1 cellular context compared by ENCODE assay signal in genomic region chr10:17510242-17510908, GRCh38.
TF ChIP-seq lines count a peak whose summit lies in the region.

No MANE protein-coding gene starts in this region.

TF ChIP-seq in GM12878, 131 proteins besides CTCF, POLR2A, EP300 and RAD21 (continued from another document and continues in another):
- TF ChIP-seq ZNF687 (IDR thresholded peaks at IDR 0.05) (peak; percentile 17; the same call in 1 of the 2 replicates), IKZF1 (conservative IDR thresholded peaks at IDR 0.05) (peak; percentile 54), ZBTB33 (IDR thresholded peaks at IDR 0.05) (no peak), BMI1 (IDR thresholded peaks at IDR 0.05; ENCODE audit: borderline replicate concordance) (0 out of 2 replicates have a peak, but pooled peaks have one; percentile 25), BCLAF1 (IDR thresholded peaks at IDR 0.05) (no peak), NFIC (IDR thresholded peaks at IDR 0.05; ENCODE audit: low read depth, low read length) (peak; percentile 48), ZNF207 (IDR thresholded peaks at IDR 0.05; ENCODE audit: borderline replicate concordance) (0 out of 2 replicates have a peak, but pooled peaks have one; percentile 21), PML (IDR thresholded peaks at IDR 0.05; ENCODE audit: low read length) (no peak), REST (IDR thresholded peaks at IDR 0.05; ENCODE audit: low read depth, low read length) (no peak), ATF2 (IDR thresholded peaks at IDR 0.05; ENCODE audit: low read length) (peak; percentile 74), BCL11A (IDR thresholded peaks at IDR 0.05; ENCODE audit: low read depth, low read length) (peak; percentile 84), NKRF (conservative IDR thresholded peaks at IDR 0.05) (no peak), NBN (IDR thresholded peaks at IDR 0.05) (0 out of 2 replicates have a peak, but pooled peaks have one; percentile 43), ZNF24 (IDR thresholded peaks at IDR 0.05) (peak; percentile 94), NR2C1 (IDR thresholded peaks at IDR 0.05) (no peak), KLF5 (IDR thresholded peaks at IDR 0.05; ENCODE audit: partially characterized antibody) (no peak), MTA2 (IDR thresholded peaks at IDR 0.05; ENCODE audit: low read depth) (peak; percentile 91), ZNF217 (IDR thresholded peaks at IDR 0.05) (no peak), ZNF592 (IDR thresholded peaks at IDR 0.05) (0 out of 2 replicates have a peak, but pooled peaks have one; percentile 17), KAT2A (conservative IDR thresholded peaks at IDR 0.05; ENCODE audit: control insufficient read depth, low read depth, low read length) (no peak), ZBED1 (IDR thresholded peaks at IDR 0.05; ENCODE audit: borderline replicate concordance) (no peak), CHD4 (IDR thresholded peaks at IDR 0.05) (no peak), PAX8 (IDR thresholded peaks at IDR 0.05) (no peak), ZBTB11 (CRISPR knock-in tag; IDR thresholded peaks at IDR 0.05) (no peak), KDM1A (IDR thresholded peaks at IDR 0.05; ENCODE audit: borderline replicate concordance) (no peak), POU2F2 (IDR thresholded peaks at IDR 0.05; ENCODE audit: borderline replicate concordance, low read depth, low read length) (peak; percentile 46; the same call in 1 of the 3 replicates), ZNF384 (IDR thresholded peaks at IDR 0.05; ENCODE audit: borderline replicate concordance, low read depth, low read length) (peak; percentile 20; the same call in 1 of the 2 replicates)
